9 cellular contexts compared by ENCODE assay signal in the genomic region with DNA sequence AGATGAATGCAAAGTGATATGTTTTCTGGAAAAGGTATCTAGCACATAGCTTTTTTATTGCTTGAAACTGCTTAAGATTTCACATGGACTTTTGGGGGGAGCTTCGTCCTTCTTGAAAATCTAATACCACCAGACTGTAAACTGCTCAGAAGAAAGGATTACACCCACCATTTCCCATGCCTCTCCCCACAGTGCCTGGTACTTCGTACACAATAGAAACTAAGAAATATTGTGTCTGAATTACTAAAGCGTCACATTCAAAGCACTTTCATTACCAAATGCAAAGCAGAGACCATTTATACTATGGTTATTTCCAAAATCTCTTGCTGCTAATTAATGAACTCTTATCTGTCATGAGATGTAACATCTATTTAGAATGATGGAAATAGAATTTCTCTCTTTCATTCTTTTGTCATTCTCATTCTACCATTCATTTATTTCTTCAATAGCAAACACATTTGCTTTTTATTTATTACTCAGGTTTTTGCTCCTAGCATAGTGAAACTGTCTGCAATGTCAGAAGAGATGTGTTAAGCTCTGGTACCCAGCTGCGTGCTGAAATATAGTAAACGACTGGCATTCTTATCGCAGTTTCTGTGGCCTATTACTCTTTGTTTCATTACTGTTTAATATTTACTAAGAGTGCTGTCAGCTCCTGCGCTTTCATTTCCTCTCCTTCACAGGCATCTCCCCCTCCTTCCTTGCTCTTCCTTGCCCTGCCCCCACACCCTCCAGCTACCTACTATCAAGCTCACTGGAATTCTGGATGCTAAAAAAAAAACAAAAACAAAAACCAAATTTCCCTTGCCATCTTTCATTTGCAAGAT. TPM values are rescaled to one million over a fixed set of nuclear protein-coding genes. Genes with fewer than 3 reads are reported as not detected.
DNase-seq lines count a peak whose midpoint lies in the region; ATAC-seq and TF ChIP-seq lines count a peak whose summit lies in the region.
"Had no signal": no experiment of that assay in that cellular context is flagged by ENCODE, and none has a peak within 500 bp of the region (broad histone marks: within the 10 kb centered on the region; RNA-seq: fewer than 3 reads in every experiment).

No MANE protein-coding gene starts in this region.

- H2AFZ ChIP-seq in osteoblast (ENCODE audit: low read length) = no peak overlapping the region

- H3K9me3 Mint-ChIP-seq in mesothelial cell of epicardium = no peaks in the 10 kb centered on the region

- no peak overlapping the region for H3K4me3 Mint-ChIP-seq in mesothelial cell of epicardium

- ATAC-seq in GM18858 (IDR thresholded peaks at IDR 0.05; ENCODE audit: unreplicated experiment) (peak; percentile 88), GM21717 (IDR thresholded peaks at IDR 0.05; ENCODE audit: unreplicated experiment) (peak; percentile 88), HG03457 (IDR thresholded peaks at IDR 0.05; ENCODE audit: unreplicated experiment) (peak; percentile 91)

- no peak overlapping the region for H3K4me3 ChIP-seq in osteoblast (ENCODE audit: insufficient read depth, low read length)

- H3K27ac ChIP-seq in osteoblast (ENCODE audit: low read depth, low read length) = no peak overlapping the region

- no peaks in the 10 kb centered on the region for H3K9me3 ChIP-seq in osteoblast (ENCODE audit: low read depth, low read length)

- peak overlapping the region; percentile 25 for H3K27ac Mint-ChIP-seq in mesothelial cell of epicardium

- H3K4me2 ChIP-seq in osteoblast (ENCODE audit: insufficient read depth, low read length) = no peak overlapping the region

- no peaks in the 10 kb centered on the region for H3K36me3 Mint-ChIP-seq in mesothelial cell of epicardium

- H3K27me3 Mint-ChIP-seq in mesothelial cell of epicardium (ENCODE audit: low read depth) = no peaks in the 10 kb centered on the region

- TF ChIP-seq CTCF in mesothelial cell of epicardium (IDR thresholded peaks at IDR 0.05; ENCODE audit: unreplicated experiment) (no peak), osteoblast (IDR thresholded peaks at IDR 0.05; ENCODE audit: extremely low read depth, low read depth, low read length) (no peak)

- no peaks in the 10 kb centered on the region for H4K20me1 ChIP-seq in osteoblast (ENCODE audit: insufficient read depth, low read length)

- H3K4me1 ChIP-seq in osteoblast (ENCODE audit: insufficient read depth, low read length) = peaks cover 12% of the 10 kb centered on the region

- peaks cover 23% of the 10 kb centered on the region for H3K4me1 Mint-ChIP-seq in mesothelial cell of epicardium

- no peaks in the 10 kb centered on the region for H3K36me3 ChIP-seq in osteoblast (ENCODE audit: insufficient read depth, low read length)

- no peaks in the 10 kb centered on the region for H3K79me2 ChIP-seq in osteoblast (ENCODE audit: insufficient read depth, low read length)

- H3K27me3 ChIP-seq in osteoblast (ENCODE audit: insufficient read depth, low read length) = peaks cover 8% of the 10 kb centered on the region

- DNase-seq in mesothelial cell of epicardium (ENCODE audit: low spot score in 2 of 2, unreplicated experiment in 2 of 2) (no peak), NCI-H345 treated with DMSO at 0.1 percent for 48 hours (lab: John Stamatoyannopoulos, UW; ENCODE audit: unreplicated experiment) (no peak), GOT3 (lab: John Stamatoyannopoulos, UW) (no peak), osteoblast (ENCODE audit: insufficient read length, low spot score, missing footprints) (no peak), NCI-H446 (lab: John Stamatoyannopoulos, UW) (no peak)
- DNase-seq: activated CD8-positive, alpha-beta memory T cell treated with anti-CD3 and anti-CD28 coated beads, Interleukin-2, amount 50 U/mL, for 48 hours had no signal

RNA-seq across cellular contexts. Expression of a gene that starts 51.4 kb away (rescaled TPM):
- 46.7 to 50.2 TPM (median 49.4 TPM) in 3 replicates for total RNA-seq in mesothelial cell of epicardium
- 50.3 and 53.0 TPM in 2 replicates for total RNA-seq in osteoblast
